8 cellular contexts compared by ENCODE assay signal in genomic region chr3:179148446-179149238, GRCh38. TPM values are rescaled to one million over a fixed set of nuclear protein-coding genes. Genes with fewer than 3 reads are reported as not detected.
A peak's percentile ranks its signal among the peaks of the same experiment; 100 is the strongest.
DNase-seq lines count a peak whose midpoint lies in the region; ATAC-seq and TF ChIP-seq lines count a peak whose summit lies in the region.

No MANE protein-coding gene starts in this region.

- H3K4me1 Mint-ChIP-seq in naive thymus-derived CD8-positive, alpha-beta T cell = peaks cover 25 to 47% (median 37%) of the 10 kb centered on the region in 4 donors

- TF ChIP-seq CTCF in OCI-LY3 (IDR thresholded peaks at IDR 0.05; ENCODE audit: low read depth, low read length) (no peak), fibroblast of lung (conservative IDR thresholded peaks at IDR 0.05 in 1 of 2, IDR thresholded peaks at IDR 0.05 in 1 of 2; ENCODE audit: low read depth in 1 of 2, low read length in 2 of 2) (no peak)

- peaks cover 19% of the 10 kb centered on the region for H3K4me1 ChIP-seq in OCI-LY3 (ENCODE audit: low read length)
- H3K4me1 ChIP-seq in fibroblast of lung (ENCODE audit: control insufficient read depth, extremely low read depth, insufficient read depth, low read length) = peaks cover 2% of the 10 kb centered on the region

- H3K27ac Mint-ChIP-seq in naive thymus-derived CD8-positive, alpha-beta T cell = peak overlapping the region; percentile 93 to 99 (median 98)

- peak; percentile 56 for DNase-seq in Ammon's horn (ENCODE audit: low spot score)
- DNase-seq in activated T-helper 1 cell treated with Interleukin-2 at 50 U/mL for 16 hours (ENCODE audit: low read depth) = peak; percentile 50
- DNase-seq in fibroblast of lung (ENCODE audit: low read depth in 2 of 2) = peak; percentile 37 to 44
- DNase-seq in naive thymus-derived CD8-positive, alpha-beta T cell = peak; percentile 48 to 82 (median 66)
- peak; percentile 63 for DNase-seq in stimulated activated naive CD4-positive, alpha-beta T cell treated with Interleukin-2 at 50 U/mL for 16 hours (lab: John Stamatoyannopoulos, UW)

- POLR2A ChIA-PET in naive thymus-derived CD8-positive, alpha-beta T cell (lab: Charles Lee) = interaction anchor here (0.5 to 4.0 kb wide), 28 partner anchors 11 to 1453 kb away, joined by 3 to 72 read pairs (median 4); partner anchors contain the start of genes ACTL6A, GNB4, MFN1 and TTC14

- H3K79me2 ChIP-seq in OCI-LY3 (ENCODE audit: low read length) = peaks cover 54% of the 10 kb centered on the region
- H3K79me2 ChIP-seq in fibroblast of lung (ENCODE audit: control insufficient read depth, insufficient read depth, low read length) = peaks cover 49% of the 10 kb centered on the region

- H3K4me3 ChIP-seq in OCI-LY3 (ENCODE audit: low read length) = peak overlapping the region; percentile 87
- peak overlapping the region; percentile 85 to 97 (median 88) for H3K4me3 ChIP-seq in fibroblast of lung (replicated peaks in 1 of 4; ENCODE audit: control extremely low read depth in 1 of 4, insufficient read depth in 1 of 4, low read depth in 3 of 4, low read length in 4 of 4)

- H3K27me3 ChIP-seq in OCI-LY3 (ENCODE audit: low read depth, low read length) = peaks cover 12% of the 10 kb centered on the region; the same call in 1 of the 2 replicates
- H3K27me3 ChIP-seq in fibroblast of lung (ENCODE audit: control insufficient read depth, insufficient read depth, low read length) = no peaks in the 10 kb centered on the region

- peak overlapping the region in 9 of 10 donors; percentile 93 to 99 (median 98) for H3K4me3 Mint-ChIP-seq in naive thymus-derived CD8-positive, alpha-beta T cell

- H3K36me3 ChIP-seq in OCI-LY3 (replicated peaks; ENCODE audit: low read depth, low read length) = no peaks in the 10 kb centered on the region
- no peaks in the 10 kb centered on the region for H3K36me3 ChIP-seq in fibroblast of lung (ENCODE audit: control insufficient read depth, insufficient read depth, low read length)

- H3K27ac ChIP-seq in OCI-LY3 (ENCODE audit: low read length) (peak overlapping the region; percentile 83), fibroblast of lung (ENCODE audit: insufficient read depth, low read length) (peak overlapping the region; percentile 85)

- H3K4me2 ChIP-seq in OCI-LY3 (ENCODE audit: low read length) (peak overlapping the region; percentile 85), fibroblast of lung (ENCODE audit: extremely low read depth, insufficient read depth, low read length) (peak overlapping the region; percentile 94)

- no peaks in the 10 kb centered on the region for H3K9me3 Mint-ChIP-seq in naive thymus-derived CD8-positive, alpha-beta T cell

- H4K20me1 ChIP-seq in OCI-LY3 (ENCODE audit: insufficient read depth, low read length) (peaks cover 37% of the 10 kb centered on the region), fibroblast of lung (ENCODE audit: control insufficient read depth, extremely low read depth, insufficient read depth, low read length) (no peaks in the 10 kb centered on the region)

- no peaks in the 10 kb centered on the region for H3K27me3 Mint-ChIP-seq in naive thymus-derived CD8-positive, alpha-beta T cell

- H3K9ac ChIP-seq in OCI-LY3 (ENCODE audit: low read length) (peak overlapping the region; percentile 91), fibroblast of lung (ENCODE audit: insufficient read depth, low read length) (peak overlapping the region; percentile 81)

- ATAC-seq in GM19035 (IDR thresholded peaks at IDR 0.05; ENCODE audit: unreplicated experiment) (peak; percentile 24), HG03196 (IDR thresholded peaks at IDR 0.05; ENCODE audit: unreplicated experiment) (peak; percentile 21)
- ATAC-seq in naive thymus-derived CD8-positive, alpha-beta T cell = peak; percentile 3 to 27

- H3K9me3 ChIP-seq in OCI-LY3 (ENCODE audit: insufficient read depth, low read length) (no peaks in the 10 kb centered on the region), fibroblast of lung (ENCODE audit: control insufficient read depth, insufficient read depth, low read depth, low read length) (no peaks in the 10 kb centered on the region)

- no peaks in the 10 kb centered on the region for H3K36me3 Mint-ChIP-seq in naive thymus-derived CD8-positive, alpha-beta T cell

- H2AFZ ChIP-seq in OCI-LY3 (ENCODE audit: low read depth, low read length) (peak overlapping the region; percentile 4; the same call in 1 of the 2 replicates), fibroblast of lung (ENCODE audit: low read length) (peak overlapping the region; percentile 80)

RNA-seq across cellular contexts. Expression of gene PIK3CA, which starts 0.5 kb away (rescaled TPM):
- total RNA-seq in fibroblast of lung = 24.7 and 28.9 TPM in 2 replicates
- polyA plus RNA-seq in fibroblast of lung = 14.6 and 20.8 TPM in 2 replicates
- 12.1 and 16.1 TPM in 2 replicates for polyA plus RNA-seq in fibroblast of lung (2012)
- polyA minus RNA-seq in fibroblast of lung (ENCODE audit: low replicate concordance) = 1.8 and 3.4 TPM in 2 replicates
- total RNA-seq in naive thymus-derived CD8-positive, alpha-beta T cell = 10 to 100 TPM; 44.6 to 50.7 TPM
- polyA plus RNA-seq in naive thymus-derived CD8-positive, alpha-beta T cell = 10 to 100 TPM; 11.4 to 20.3 (median 13.1) TPM

Comparison
In these comparisons a context has a peak if more than half of its experiments do, and no peak if none do; other contexts are left out.
1. Peak in every context shown above with its lines: DNase-seq, ATAC-seq, H3K4me3 ChIP-seq and H3K27ac ChIP-seq.